ENCODE assay signal across 31 cellular contexts in genomic region chr5:150323819-150324218, GRCh38. TPM values are rescaled to one million over a fixed set of nuclear protein-coding genes. Genes with fewer than 3 reads are reported as not detected.
"Had no signal": no experiment of that assay in that cellular context is flagged by ENCODE, and none has a peak within 500 bp of the region (broad histone marks: within the 10 kb centered on the region; RNA-seq: fewer than 3 reads in every experiment).

No MANE protein-coding gene starts in this region.

- H3K9me3 ChIP-seq: ascending aorta, breast epithelium had no signal

- H3K27me3 Mint-ChIP-seq: activated CD4-positive, alpha-beta memory T cell treated with anti-CD3 and anti-CD28 coated beads for 36 hours; activated CD4-positive, alpha-beta T cell treated with anti-CD3 and anti-CD28 coated beads for 36 hours had no signal

- H3K9me3 Mint-ChIP-seq: activated CD4-positive, alpha-beta T cell treated with anti-CD3 and anti-CD28 coated beads, Interleukin-2, amount 10 ng/mL, durations not matched to agents 24 days and 14 days; activated naive CD4-positive, alpha-beta T cell treated with anti-CD3 and anti-CD28 coated beads, Interleukin-2, amount 10 ng/mL, durations not matched to agents 7 days and 5 days; activated naive CD4-positive, alpha-beta T cell treated with anti-CD3 and anti-CD28 coated beads, Interleukin-2, amount 50 U/mL, for 72 hours; central memory CD8-positive, alpha-beta T cell; dendritic cell treated with granulocyte-macrophage colony-stimulating factor and Interleukin-4, amounts not matched to agents 40 ng/mL and 50 ng/mL, for 4 days; endodermal cell had no signal

- DNase-seq: activated CD4-positive, alpha-beta memory T cell treated with anti-CD3 and anti-CD28 coated beads for 36 hours; activated CD4-positive, alpha-beta T cell treated with anti-CD3 and anti-CD28 coated beads for 36 hours; activated CD4-positive, alpha-beta T cell treated with anti-CD3 and anti-CD28 coated beads, Interleukin-2, amount 10 ng/mL, durations not matched to agents 24 days and 14 days; activated CD4-positive, CD25-positive, alpha-beta regulatory T cell; activated CD4-positive, CD25-positive, alpha-beta regulatory T cell treated with anti-CD3 and anti-CD28 coated beads, Interleukin-2, amount 50 U/mL, for 72 hours; activated CD8-positive, alpha-beta memory T cell treated with anti-CD3 and anti-CD28 coated beads, Interleukin-2, amount 10 ng/mL, durations not matched to agents 7 days and 5 days; activated CD8-positive, alpha-beta memory T cell treated with anti-CD3 and anti-CD28 coated beads, Interleukin-2, amount 50 U/mL, for 4 hours; activated CD8-positive, alpha-beta T cell treated with anti-CD3 and anti-CD28 coated beads, Interleukin-2, amount 10 ng/mL, durations not matched to agents 7 days and 5 days; activated gamma-delta T cell; activated naive CD4-positive, alpha-beta T cell; activated naive CD4-positive, alpha-beta T cell treated with anti-CD3 and anti-CD28 coated beads, Interleukin-2, amount 10 ng/mL, durations not matched to agents 7 days and 5 days; activated naive CD8-positive, alpha-beta T cell treated with anti-CD3 and anti-CD28 coated beads, Interleukin-2, amount 10 ng/mL, durations not matched to agents 7 days and 5 days; activated T-cell treated with anti-CD3 and anti-CD28 coated beads, Interleukin-2, amount 50 U/mL, for 1 hour; activated T-cell treated with anti-CD3 and anti-CD28 coated beads, Interleukin-2, amount 50 U/mL, for 72 hours; dorsolateral prefrontal cortex; effector memory CD4-positive, alpha-beta T cell; endodermal cell; head of caudate nucleus; T-helper 2 cell had no signal

- H3K36me3 Mint-ChIP-seq: activated CD4-positive, alpha-beta memory T cell treated with anti-CD3 and anti-CD28 coated beads for 36 hours; activated CD8-positive, alpha-beta memory T cell treated with anti-CD3 and anti-CD28 coated beads, Interleukin-2, amount 10 ng/mL, durations not matched to agents 7 days and 5 days; activated naive CD4-positive, alpha-beta T cell treated with anti-CD3 and anti-CD28 coated beads, Interleukin-2, amount 10 ng/mL, durations not matched to agents 7 days and 5 days; activated naive CD4-positive, alpha-beta T cell treated with anti-CD3 and anti-CD28 coated beads, Interleukin-2, amount 50 U/mL, for 72 hours; activated naive CD8-positive, alpha-beta T cell treated with anti-CD3 and anti-CD28 coated beads, Interleukin-2, amount 10 ng/mL, durations not matched to agents 7 days and 5 days; brain had no signal

- H3K27me3 ChIP-seq: ascending aorta, breast epithelium, cardiac muscle cell, dorsolateral prefrontal cortex had no signal

- H3K4me3 ChIP-seq: ascending aorta, breast epithelium, cardiac muscle cell, coronary artery, dorsolateral prefrontal cortex had no signal

- ATAC-seq: activated CD4-positive, alpha-beta T cell treated with anti-CD3 and anti-CD28 coated beads for 36 hours; activated CD8-positive, alpha-beta memory T cell treated with anti-CD3 and anti-CD28 coated beads, Interleukin-2, amount 10 ng/mL, durations not matched to agents 7 days and 5 days; activated CD8-positive, alpha-beta T cell treated with anti-CD3 and anti-CD28 coated beads, Interleukin-2, amount 10 ng/mL, durations not matched to agents 7 days and 5 days; activated naive CD4-positive, alpha-beta T cell treated with anti-CD3 and anti-CD28 coated beads, Interleukin-2, amount 50 U/mL, for 72 hours; activated T-cell treated with anti-CD3 and anti-CD28 coated beads, Interleukin-2, amount 50 U/mL, for 72 hours; esophagus mucosa had no signal

- H3K36me3 ChIP-seq: ascending aorta, breast epithelium, cardiac muscle cell had no signal

- H3K27ac Mint-ChIP-seq: activated CD4-positive, alpha-beta memory T cell treated with anti-CD3 and anti-CD28 coated beads for 36 hours; activated CD4-positive, alpha-beta T cell treated with anti-CD3 and anti-CD28 coated beads for 36 hours; activated CD4-positive, alpha-beta T cell treated with anti-CD3 and anti-CD28 coated beads, Interleukin-2, amount 10 ng/mL, durations not matched to agents 24 days and 14 days; activated CD8-positive, alpha-beta memory T cell treated with anti-CD3 and anti-CD28 coated beads, Interleukin-2, amount 10 ng/mL, durations not matched to agents 7 days and 5 days; activated CD8-positive, alpha-beta T cell treated with anti-CD3 and anti-CD28 coated beads, Interleukin-2, amount 10 ng/mL, durations not matched to agents 7 days and 5 days; activated naive CD4-positive, alpha-beta T cell treated with anti-CD3 and anti-CD28 coated beads, Interleukin-2, amount 10 ng/mL, durations not matched to agents 7 days and 5 days; activated naive CD4-positive, alpha-beta T cell treated with anti-CD3 and anti-CD28 coated beads, Interleukin-2, amount 50 U/mL, for 72 hours; activated naive CD8-positive, alpha-beta T cell treated with anti-CD3 and anti-CD28 coated beads, Interleukin-2, amount 10 ng/mL, durations not matched to agents 7 days and 5 days; activated T-cell treated with anti-CD3 and anti-CD28 coated beads, Interleukin-2, amount 50 U/mL, for 72 hours; dendritic cell treated with granulocyte-macrophage colony-stimulating factor and Interleukin-4, amounts not matched to agents 40 ng/mL and 50 ng/mL, for 4 days; endodermal cell had no signal

- H3K4me1 ChIP-seq: ascending aorta, breast epithelium had no signal

- H3K27ac ChIP-seq: ascending aorta, breast epithelium, cardiac muscle cell, coronary artery, dorsolateral prefrontal cortex had no signal

- H3K4me3 Mint-ChIP-seq: activated CD4-positive, alpha-beta memory T cell treated with anti-CD3 and anti-CD28 coated beads for 36 hours; activated CD4-positive, alpha-beta T cell treated with anti-CD3 and anti-CD28 coated beads for 36 hours; activated CD4-positive, alpha-beta T cell treated with anti-CD3 and anti-CD28 coated beads, Interleukin-2, amount 10 ng/mL, durations not matched to agents 24 days and 14 days; activated CD8-positive, alpha-beta memory T cell treated with anti-CD3 and anti-CD28 coated beads, Interleukin-2, amount 10 ng/mL, durations not matched to agents 7 days and 5 days; activated CD8-positive, alpha-beta T cell treated with anti-CD3 and anti-CD28 coated beads, Interleukin-2, amount 10 ng/mL, durations not matched to agents 7 days and 5 days; activated naive CD4-positive, alpha-beta T cell treated with anti-CD3 and anti-CD28 coated beads, Interleukin-2, amount 10 ng/mL, durations not matched to agents 7 days and 5 days; activated naive CD8-positive, alpha-beta T cell treated with anti-CD3 and anti-CD28 coated beads, Interleukin-2, amount 10 ng/mL, durations not matched to agents 7 days and 5 days; activated T-cell treated with anti-CD3 and anti-CD28 coated beads, Interleukin-2, amount 50 U/mL, for 72 hours; brain; central memory CD8-positive, alpha-beta T cell; dendritic cell treated with granulocyte-macrophage colony-stimulating factor and Interleukin-4, amounts not matched to agents 40 ng/mL and 50 ng/mL, for 4 days; endodermal cell had no signal

- H3K4me1 Mint-ChIP-seq: activated CD4-positive, alpha-beta T cell treated with anti-CD3 and anti-CD28 coated beads, Interleukin-2, amount 10 ng/mL, durations not matched to agents 24 days and 14 days; central memory CD8-positive, alpha-beta T cell; endodermal cell had no signal

RNA-seq across cellular contexts. Expression of gene ARSI, which starts 21.1 kb away (rescaled TPM):
- total RNA-seq: activated CD4-positive, alpha-beta memory T cell treated with anti-CD3 and anti-CD28 coated beads for 36 hours; activated CD4-positive, alpha-beta T cell treated with anti-CD3 and anti-CD28 coated beads for 36 hours; activated CD4-positive, alpha-beta T cell treated with anti-CD3 and anti-CD28 coated beads, Interleukin-2, amount 10 ng/mL, durations not matched to agents 24 days and 14 days; activated CD8-positive, alpha-beta memory T cell treated with anti-CD3 and anti-CD28 coated beads for 36 hours; activated CD8-positive, alpha-beta memory T cell treated with anti-CD3 and anti-CD28 coated beads, Interleukin-2, amount 10 ng/mL, durations not matched to agents 7 days and 5 days; activated CD8-positive, alpha-beta T cell treated with anti-CD3 and anti-CD28 coated beads, Interleukin-2, amount 10 ng/mL, durations not matched to agents 7 days and 5 days; activated naive CD4-positive, alpha-beta T cell treated with anti-CD3 and anti-CD28 coated beads, Interleukin-2, amount 50 U/mL, for 72 hours; activated naive CD8-positive, alpha-beta T cell treated with anti-CD3 and anti-CD28 coated beads, Interleukin-2, amount 10 ng/mL, durations not matched to agents 7 days and 5 days; activated T-cell treated with anti-CD3 and anti-CD28 coated beads, Interleukin-2, amount 50 U/mL, for 72 hours; ascending aorta; T-helper 1 cell treated with Interleukin-12 subunit alpha and Interleukin-12 subunit beta and Interleukin-4 antibody, amounts not matched to agents 30 ng/mL and 1 ng/mL, for 36 hours had no signal

RNA-seq across cellular contexts. Expression of gene CAMK2A, which starts 34.2 kb away (rescaled TPM):
- total RNA-seq: activated CD4-positive, alpha-beta memory T cell treated with anti-CD3 and anti-CD28 coated beads for 36 hours; activated CD4-positive, alpha-beta T cell treated with anti-CD3 and anti-CD28 coated beads for 36 hours; activated CD4-positive, alpha-beta T cell treated with anti-CD3 and anti-CD28 coated beads, Interleukin-2, amount 10 ng/mL, durations not matched to agents 24 days and 14 days; activated CD8-positive, alpha-beta memory T cell treated with anti-CD3 and anti-CD28 coated beads for 36 hours; activated CD8-positive, alpha-beta memory T cell treated with anti-CD3 and anti-CD28 coated beads, Interleukin-2, amount 10 ng/mL, durations not matched to agents 7 days and 5 days; activated CD8-positive, alpha-beta T cell treated with anti-CD3 and anti-CD28 coated beads, Interleukin-2, amount 10 ng/mL, durations not matched to agents 7 days and 5 days; activated naive CD4-positive, alpha-beta T cell treated with anti-CD3 and anti-CD28 coated beads, Interleukin-2, amount 50 U/mL, for 72 hours; activated naive CD8-positive, alpha-beta T cell treated with anti-CD3 and anti-CD28 coated beads, Interleukin-2, amount 10 ng/mL, durations not matched to agents 7 days and 5 days; activated T-cell treated with anti-CD3 and anti-CD28 coated beads, Interleukin-2, amount 50 U/mL, for 72 hours; ascending aorta; epithelial cell of proximal tubule; T-helper 1 cell treated with Interleukin-12 subunit alpha and Interleukin-12 subunit beta and Interleukin-4 antibody, amounts not matched to agents 30 ng/mL and 1 ng/mL, for 36 hours had no signal
